8 cellular contexts compared by ENCODE assay signal in the genomic region with DNA sequence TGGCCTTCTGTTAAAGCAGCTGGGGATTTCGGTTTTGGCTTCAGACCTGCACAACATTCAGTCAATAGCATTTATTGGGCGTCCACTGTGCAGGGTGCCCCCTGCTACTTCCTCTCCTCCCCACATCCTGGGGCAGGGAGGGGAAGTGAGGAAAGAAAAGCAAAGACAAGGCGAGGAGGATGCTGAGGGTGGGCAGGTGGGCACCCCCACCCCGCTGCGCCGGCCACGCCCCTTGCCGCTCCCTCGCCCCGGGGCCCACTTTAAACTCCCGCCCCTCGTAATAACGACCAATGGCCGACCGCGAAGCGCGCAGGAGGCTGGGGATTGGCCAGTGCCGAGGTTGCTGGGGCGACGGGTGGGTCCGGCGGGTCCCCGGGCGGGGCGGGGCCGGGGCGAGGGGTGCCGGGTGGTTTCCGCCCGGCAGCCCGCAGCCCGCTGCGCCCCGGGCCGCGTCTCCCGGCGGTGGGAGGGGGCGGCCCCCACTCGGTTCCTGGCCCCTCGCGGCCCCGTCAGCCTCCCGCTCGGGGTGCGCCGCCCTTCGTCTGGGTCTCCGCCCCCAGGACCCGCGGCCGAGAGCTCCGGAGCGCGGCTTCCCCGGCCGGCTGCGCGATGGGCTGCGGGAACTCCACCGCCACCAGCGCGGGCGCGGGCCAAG. TPM values are rescaled to one million over a fixed set of nuclear protein-coding genes. Genes with fewer than 3 reads are reported as not detected.
DNase-seq lines count a peak whose midpoint lies in the region; ATAC-seq and TF ChIP-seq lines count a peak whose summit lies in the region.

A gene (plus strand): TSS at position 409 of the 655 bp plus-strand sequence. CDS start 201 bp downstream, at position 610.

- H3K4me1 ChIP-seq in endodermal cell (ENCODE audit: control insufficient read depth, insufficient read depth, low read length), result no peaks in the 10 kb centered on the region

- H3K4me1 Mint-ChIP-seq in endodermal cell (peaks cover 16% of the 10 kb centered on the region), mesothelial cell of epicardium (peaks cover 21% of the 10 kb centered on the region)

- H3K27ac Mint-ChIP-seq in endodermal cell (no peak within 1 kb of the TSS), mesothelial cell of epicardium (peak within 1 kb of the TSS; percentile 11)

- H3K27me3 Mint-ChIP-seq in endodermal cell (ENCODE audit: insufficient read depth) (peaks cover 35% of the 10 kb centered on the region), mesothelial cell of epicardium (ENCODE audit: low read depth) (peaks cover 8% of the 10 kb centered on the region)

- ATAC-seq in GM21360 (IDR thresholded peaks at IDR 0.05; ENCODE audit: unreplicated experiment), result peak; percentile 81

- TF ChIP-seq CTCF in endodermal cell (conservative IDR thresholded peaks at IDR 0.05), result no peak
- TF ChIP-seq CTCF in mesothelial cell of epicardium (IDR thresholded peaks at IDR 0.05; ENCODE audit: unreplicated experiment), result no peak

- peaks cover 14% of the 10 kb centered on the region for H3K27me3 ChIP-seq in endodermal cell (ENCODE audit: control insufficient read depth, insufficient read depth, low read length, poor library complexity, severe bottlenecking)

- H3K9me3 Mint-ChIP-seq in endodermal cell (no peaks in the 10 kb centered on the region), mesothelial cell of epicardium (no peaks in the 10 kb centered on the region)

- WGBS in endodermal cell (ENCODE audit: insufficient coverage in 1 of 2, insufficient read length in 1 of 2), 2 experiments, result 0 to 1% methylated on average over 14 to 65 of the region's 66 CpGs

- DNase-seq in COR-L47 (lab: John Stamatoyannopoulos, UW) (peak; percentile 88), HS-5 (ENCODE audit: low read depth) (peak; percentile 47), NK-92 (lab: John Stamatoyannopoulos, UW; ENCODE audit: unreplicated experiment) (peak; percentile 32), endodermal cell (peak; percentile 97), mesothelial cell of epicardium (ENCODE audit: low spot score in 2 of 2, unreplicated experiment in 2 of 2) (peak; percentile 72 to 81)
- DNase-seq in activated CD8-positive, alpha-beta memory T cell treated with anti-CD3 and anti-CD28 coated beads for 48 hours (ENCODE audit: low read depth in 2 of 3, low spot score in 2 of 3), result peak; percentile 63 to 80 (median 76)
- peak; percentile 71 to 74 for DNase-seq in stimulated activated CD8-positive, alpha-beta memory T cell treated with anti-CD3 and anti-CD28 coated beads, Interleukin-15, amount 100 ng/mL, for 4 hours (ENCODE audit: low read depth in 2 of 2)

- H3K4me3 ChIP-seq in endodermal cell (ENCODE audit: low read length), result peak within 1 kb of the TSS; percentile 85

- H3K4me3 Mint-ChIP-seq in endodermal cell (peak within 1 kb of the TSS; percentile 64), mesothelial cell of epicardium (peak within 1 kb of the TSS; percentile 78)

- no peaks in the 10 kb centered on the region for H3K36me3 ChIP-seq in endodermal cell (ENCODE audit: control insufficient read depth, insufficient read depth, low read length)

- peak within 1 kb of the TSS; percentile 36 for H3K9ac ChIP-seq in endodermal cell (ENCODE audit: extremely low read depth, low read length, poor library complexity, severe bottlenecking)

- no peaks in the 10 kb centered on the region for H3K9me3 ChIP-seq in endodermal cell (ENCODE audit: control insufficient read depth, low read length)

- H3K36me3 Mint-ChIP-seq in endodermal cell (ENCODE audit: low read depth) (no peaks in the 10 kb centered on the region), mesothelial cell of epicardium (no peaks in the 10 kb centered on the region)

- H3K27ac ChIP-seq in endodermal cell (ENCODE audit: low read depth, low read length), result no peak within 1 kb of the TSS

RNA-seq across cellular contexts. Expression of the gene that starts here (rescaled TPM):
- 10 to 100 TPM; 43.7 to 57.0 TPM for total RNA-seq in endodermal cell
- 43.2 TPM for polyA plus RNA-seq in endodermal cell (2013, experiment 1 of 2)
- 43.9 TPM for polyA plus RNA-seq in endodermal cell (2013, experiment 2 of 2)
- 14.0 to 15.6 TPM (median 15.0 TPM) in 3 replicates for total RNA-seq in mesothelial cell of epicardium

Comparison
In these comparisons a context has a peak if more than half of its experiments do, and no peak if none do; other contexts are left out.
1. DNase-seq: peak in every context shown above with its lines; median percentile 97 in endodermal cell; 88 in COR-L47; 76 in mesothelial cell of epicardium; 76 in activated CD8-positive, alpha-beta memory T cell treated with anti-CD3 and anti-CD28 coated beads for 48 hours; 72 in stimulated activated CD8-positive, alpha-beta memory T cell treated with anti-CD3 and anti-CD28 coated beads, Interleukin-15, amount 100 ng/mL, for 4 hours; 47 in HS-5; 32 in NK-92.